ENCODE assay signal across 8 cellular contexts in the genomic region with DNA sequence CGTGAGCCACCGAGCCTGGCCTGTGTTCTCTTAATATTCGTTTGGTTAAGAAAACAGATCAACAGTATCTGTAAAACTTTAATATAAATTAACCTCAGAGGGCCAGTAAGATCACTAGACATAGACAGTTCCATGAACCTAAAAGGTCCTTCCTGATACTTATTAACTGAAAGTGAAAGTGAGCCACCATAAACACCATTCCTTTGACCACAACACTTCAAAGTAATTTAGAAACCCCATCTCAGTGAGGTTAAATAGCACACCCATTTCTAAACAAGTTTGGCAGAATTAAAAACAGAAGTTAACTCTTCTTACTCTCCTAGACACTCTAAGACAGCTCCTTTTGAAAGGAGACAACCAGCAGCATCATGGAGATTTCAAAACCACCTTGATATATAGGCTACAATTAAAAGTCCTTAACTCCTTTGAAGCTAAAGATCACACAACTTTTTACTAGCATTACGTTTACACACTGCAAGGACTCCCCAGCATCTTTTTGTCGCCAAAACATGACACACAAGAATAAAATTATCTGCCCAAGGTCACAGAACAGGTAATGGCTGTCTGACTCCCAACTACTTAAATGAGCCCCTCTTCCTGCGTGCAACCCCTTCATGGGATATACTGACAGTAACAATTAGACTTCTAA. TPM values are rescaled to one million over a fixed set of nuclear protein-coding genes. Genes with fewer than 3 reads are reported as not detected.
A peak's percentile ranks its signal among the peaks of the same experiment; 100 is the strongest.
DNase-seq lines count a peak whose midpoint lies in the region; ATAC-seq and TF ChIP-seq lines count a peak whose summit lies in the region.

No MANE protein-coding gene starts in this region.

- H3K27me3 Mint-ChIP-seq in activated T-cell treated with anti-CD3 and anti-CD28 coated beads, Interleukin-2, amount 50 U/mL, for 4 hours (ENCODE audit: low read depth), result no peaks in the 10 kb centered on the region
- H3K27me3 Mint-ChIP-seq in endothelial cell (ENCODE audit: unreplicated experiment), result peaks cover 4% of the 10 kb centered on the region

- H3K27ac Mint-ChIP-seq in endothelial cell (ENCODE audit: unreplicated experiment), result no peak overlapping the region

- H3K9me3 ChIP-seq in OCI-LY3 (ENCODE audit: insufficient read depth, low read length) (no peaks in the 10 kb centered on the region), ovary (no peaks in the 10 kb centered on the region)

- ATAC-seq in activated T-cell treated with anti-CD3 and anti-CD28 coated beads, Interleukin-2, amount 50 U/mL, for 4 hours, result no peak

- peaks cover 63% of the 10 kb centered on the region for H3K79me2 ChIP-seq in OCI-LY3 (ENCODE audit: low read length)

- DNase-seq in activated T-cell treated with anti-CD3 and anti-CD28 coated beads, Interleukin-2, amount 50 U/mL, for 4 hours, result no peak
- DNase-seq in activated T-cell treated with anti-CD3 and anti-CD28 coated beads, Interleukin-2, amount 50 U/mL, for 48 hours, result no peak
- DNase-seq in endothelial cell (ENCODE audit: low spot score) (no peak), ovary (no peak), globus pallidus (ENCODE audit: low spot score) (no peak), NCI-H748 treated with DMSO at 0.1 percent for 48 hours (lab: John Stamatoyannopoulos, UW) (no peak)
- no peak for DNase-seq in activated CD4-positive, CD25-positive, alpha-beta regulatory T cell treated with anti-CD3 and anti-CD28 coated beads, Interleukin-2, amount 50 U/mL, for 72 hours

- intact Hi-C loops in ovary (cut with DNase I), result no loop called here

- H3K4me1 ChIP-seq in OCI-LY3 (ENCODE audit: low read length), result peaks cover 33% of the 10 kb centered on the region
- H3K4me1 ChIP-seq in ovary (ENCODE audit: insufficient read depth), result peaks cover 16% of the 10 kb centered on the region

- H3K9ac ChIP-seq in OCI-LY3 (ENCODE audit: low read length), result peak overlapping the region; percentile 49

- no peak overlapping the region for H2AFZ ChIP-seq in OCI-LY3 (ENCODE audit: low read depth, low read length)

- TF ChIP-seq CTCF in OCI-LY3 (IDR thresholded peaks at IDR 0.05; ENCODE audit: low read depth, low read length), result no peak
- TF ChIP-seq CTCF in endothelial cell (IDR thresholded peaks at IDR 0.05; ENCODE audit: unreplicated experiment), result no peak
- no peak for TF ChIP-seq CTCF in ovary (IDR thresholded peaks at IDR 0.05)

- H3K36me3 Mint-ChIP-seq in activated T-cell treated with anti-CD3 and anti-CD28 coated beads, Interleukin-2, amount 50 U/mL, for 4 hours (ENCODE audit: insufficient read depth), result no peaks in the 10 kb centered on the region
- H3K36me3 Mint-ChIP-seq in endothelial cell (ENCODE audit: low read depth, unreplicated experiment), result peaks cover 3% of the 10 kb centered on the region

- TF ChIP-seq EP300 in ovary (IDR thresholded peaks at IDR 0.05), result no peak

- peaks cover 39% of the 10 kb centered on the region for H4K20me1 ChIP-seq in OCI-LY3 (ENCODE audit: insufficient read depth, low read length)

- H3K4me1 Mint-ChIP-seq in activated T-cell treated with anti-CD3 and anti-CD28 coated beads, Interleukin-2, amount 50 U/mL, for 4 hours (ENCODE audit: low read depth), result peaks cover 54% of the 10 kb centered on the region
- peaks cover 24% of the 10 kb centered on the region for H3K4me1 Mint-ChIP-seq in endothelial cell (ENCODE audit: unreplicated experiment)

- H3K4me3 ChIP-seq in OCI-LY3 (ENCODE audit: low read length), result peak overlapping the region; percentile 99
- peak overlapping the region; percentile 75 for H3K4me3 ChIP-seq in ovary

- peak overlapping the region; percentile 87 for H3K4me3 Mint-ChIP-seq in activated T-cell treated with anti-CD3 and anti-CD28 coated beads, Interleukin-2, amount 50 U/mL, for 4 hours
- H3K4me3 Mint-ChIP-seq in endothelial cell (ENCODE audit: unreplicated experiment), result peak overlapping the region; percentile 90

- H3K36me3 ChIP-seq in OCI-LY3 (replicated peaks; ENCODE audit: low read depth, low read length), result peaks cover 7% of the 10 kb centered on the region
- no peaks in the 10 kb centered on the region for H3K36me3 ChIP-seq in ovary

- peak overlapping the region; percentile 19; the same call in 1 of the 2 replicates for H3K27ac ChIP-seq in OCI-LY3 (ENCODE audit: low read length)
- H3K27ac ChIP-seq in ovary, result no peak overlapping the region

- peak overlapping the region; percentile 79 for H3K4me2 ChIP-seq in OCI-LY3 (ENCODE audit: low read length)

- WGBS in ovary, 3 donors, result 24 to 45% (median 27%) methylated on average over 6 of the region's 6 CpGs

- TF ChIP-seq POLR2A in ovary (IDR thresholded peaks at IDR 0.05), result no peak

- no peaks in the 10 kb centered on the region for H3K27me3 ChIP-seq in OCI-LY3 (ENCODE audit: low read depth, low read length)
- H3K27me3 ChIP-seq in ovary, result no peaks in the 10 kb centered on the region

- no peaks in the 10 kb centered on the region for H3K9me3 Mint-ChIP-seq in activated T-cell treated with anti-CD3 and anti-CD28 coated beads, Interleukin-2, amount 50 U/mL, for 4 hours
- H3K9me3 Mint-ChIP-seq in endothelial cell (ENCODE audit: unreplicated experiment), result no peaks in the 10 kb centered on the region

RNA-seq across cellular contexts. Expression of a gene that starts 2.2 kb away (rescaled TPM):
- total RNA-seq in activated T-cell treated with anti-CD3 and anti-CD28 coated beads, Interleukin-2, amount 50 U/mL, for 4 hours, result 10 to 100 TPM; 21.4 to 32.9 (median 23.9) TPM
- total RNA-seq in endothelial cell (ENCODE audit: unreplicated experiment), result 18.8 TPM
- 10 to 100 TPM; 13.2 to 38.0 (median 15.0) TPM for total RNA-seq in ovary
- 10 to 100 TPM; 11.2 to 18.9 TPM for polyA plus RNA-seq in ovary
